Comparison of ENCODE assay signal across 17 cellular contexts in the genomic region with DNA sequence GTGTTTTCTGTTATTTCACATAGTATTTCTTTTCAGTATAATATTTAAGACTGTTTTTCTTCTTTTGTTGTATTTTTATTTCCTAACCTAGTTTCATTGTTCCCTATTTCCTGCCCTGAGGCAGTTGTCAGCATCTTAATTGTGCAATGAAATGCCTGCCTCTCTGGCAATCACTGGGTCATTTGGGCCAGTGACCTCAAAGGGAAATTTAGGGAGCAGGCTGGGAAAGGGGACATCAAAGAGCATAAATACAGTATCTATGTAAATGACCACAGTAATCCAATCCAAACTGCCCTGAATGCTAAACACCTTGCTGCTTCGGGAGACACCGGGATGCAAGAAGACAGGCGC.
DNase-seq lines count a peak whose midpoint lies in the region; ATAC-seq, FAIRE-seq and TF ChIP-seq lines count a peak whose summit lies in the region.
"Had no signal": no experiment of that assay in that cellular context is flagged by ENCODE, and none has a peak within 500 bp of the region (broad histone marks: within the 10 kb centered on the region; RNA-seq: fewer than 3 reads in every experiment).

No MANE protein-coding gene starts in this region.

- no peaks in the 10 kb centered on the region for H3K9me1 ChIP-seq in keratinocyte (ENCODE audit: control insufficient read depth, extremely low read depth, insufficient read depth, low read length)

- peak overlapping the region; percentile 66 for H3K4me2 ChIP-seq in keratinocyte (ENCODE audit: control insufficient read depth, extremely low read depth, insufficient read depth, low read depth, low read length)

- ATAC-seq in Right ventricle myocardium inferior (no peak), GM21423 (IDR thresholded peaks at IDR 0.05; ENCODE audit: unreplicated experiment) (no peak)
- ATAC-seq: K562; left colon; stimulated activated effector memory CD8-positive, alpha-beta T cell treated with anti-CD3 and anti-CD28 coated beads, Interleukin-12 subunit alpha, Interleukin-12 subunit beta, amount 100 ng/mL, for 72 hours; T-helper 17 cell had no signal

- dilution Hi-C loops in keratinocyte (cut with MboI; ENCODE audit: extremely low pct_ligation_motif_present, low sequenced_read_pairs): no loop called here

- H3K4me1 ChIP-seq in left ventricle myocardium inferior (peaks cover 37% of the 10 kb centered on the region), keratinocyte (ENCODE audit: control insufficient read depth, extremely low read depth, insufficient read depth, low read length) (peaks cover 22% of the 10 kb centered on the region), vagina (peaks cover 10% of the 10 kb centered on the region)
- H3K4me1 ChIP-seq: uterus had no signal

- H3K9ac ChIP-seq in keratinocyte (ENCODE audit: control insufficient read depth, extremely low read depth, insufficient read depth, low read length): no peak overlapping the region

- no peaks in the 10 kb centered on the region for H3K79me2 ChIP-seq in keratinocyte (ENCODE audit: control insufficient read depth, insufficient read depth, low read length)

- no peak for DNase-seq in left ventricle myocardium inferior
- DNase-seq in Right ventricle myocardium inferior (ENCODE audit: missing footprints): no peak
- peak; percentile 46 for DNase-seq in SW480 (ENCODE audit: low spot score)
- DNase-seq in keratinocyte (ENCODE audit: low read depth, low spot score): no peak
- no peak for DNase-seq in vagina (ENCODE audit: extremely low spot score in 2 of 2)
- no peak for DNase-seq in medulla oblongata (ENCODE audit: extremely low spot score)
- DNase-seq in activated CD4-positive, alpha-beta T cell treated with anti-CD3 and anti-CD28 coated beads for 1 hour: no peak
- DNase-seq: activated CD8-positive, alpha-beta memory T cell treated with anti-CD3 and anti-CD28 coated beads, Interleukin-2, amount 50 U/mL, for 48 hours; activated naive CD4-positive, alpha-beta T cell treated with anti-CD3 and anti-CD28 coated beads, Interleukin-2, amount 50 U/mL, for 16 hours; central memory CD4-positive, alpha-beta T cell; left colon; NCI-H446; T-helper 17 cell; uterus had no signal

- no peak overlapping the region for H2AFZ ChIP-seq in keratinocyte (ENCODE audit: control insufficient read depth, low read length)

- no peaks in the 10 kb centered on the region for H4K20me1 ChIP-seq in keratinocyte (ENCODE audit: control insufficient read depth, extremely low read depth, insufficient read depth, low read length)

- intact Hi-C loops in left ventricle myocardium inferior (cut with micrococcal nuclease): no loop called here
- intact Hi-C loops in Right ventricle myocardium inferior (cut with DNase I): no loop called here
- intact Hi-C loops in vagina (cut with DNase I): no loop called here

- H3K27ac ChIP-seq in left ventricle myocardium inferior (replicated peaks) (peak overlapping the region; percentile 64), keratinocyte (ENCODE audit: control insufficient read depth, insufficient read depth, low read length) (peak overlapping the region; percentile 6), vagina (peak overlapping the region; percentile 40)

- H3K4me3 ChIP-seq in left ventricle myocardium inferior: no peak overlapping the region
- H3K4me3 ChIP-seq in keratinocyte (ENCODE audit: control insufficient read depth in 2 of 3, extremely low read depth in 1 of 3, insufficient read depth in 2 of 3, low read depth in 1 of 3, low read length in 3 of 3): no peak overlapping the region
- H3K4me3 ChIP-seq in vagina: no peak overlapping the region
- H3K4me3 ChIP-seq: K562, uterus had no signal

- FAIRE-seq in keratinocyte (lab: Jason Lieb, UNC): no peak
- FAIRE-seq: K562 had no signal

- TF ChIP-seq CTCF in left ventricle myocardium inferior (IDR thresholded peaks at IDR 0.05; ENCODE audit: borderline replicate concordance): no peak
- no peak for TF ChIP-seq CTCF in keratinocyte (optimal IDR thresholded peaks at IDR 0.05 in 1 of 3, IDR thresholded peaks at IDR 0.05 in 1 of 3, conservative IDR thresholded peaks at IDR 0.05 in 1 of 3; ENCODE audit: extremely low read depth in 1 of 3, insufficient read depth in 2 of 3, low read length in 3 of 3)
- no peak for TF ChIP-seq CTCF in vagina (IDR thresholded peaks at IDR 0.05)

- no peaks in the 10 kb centered on the region for H3K9me3 ChIP-seq in left ventricle myocardium inferior (replicated peaks)
- no peaks in the 10 kb centered on the region for H3K9me3 ChIP-seq in keratinocyte (ENCODE audit: control insufficient read depth, low read depth, low read length)
- H3K9me3 ChIP-seq in vagina: no peaks in the 10 kb centered on the region
- H3K9me3 ChIP-seq: uterus had no signal

- H3K27me3 ChIP-seq in left ventricle myocardium inferior (ENCODE audit: low read depth) (no peaks in the 10 kb centered on the region), keratinocyte (ENCODE audit: control insufficient read depth, extremely low read depth, insufficient read depth, low read length) (no peaks in the 10 kb centered on the region), vagina (no peaks in the 10 kb centered on the region)
- H3K27me3 ChIP-seq: uterus had no signal

- no peak for TF ChIP-seq POLR2A in vagina (IDR thresholded peaks at IDR 0.05)

- H3K36me3 ChIP-seq in left ventricle myocardium inferior (peaks cover 35% of the 10 kb centered on the region), keratinocyte (ENCODE audit: control insufficient read depth in 2 of 2, extremely low read depth in 1 of 2, insufficient read depth in 2 of 2, low read length in 2 of 2) (no peaks in the 10 kb centered on the region), vagina (peaks cover 0 to 6% of the 10 kb centered on the region in 2 donors)
- H3K36me3 ChIP-seq: uterus had no signal

Comparison
In these comparisons a context has a peak if more than half of its experiments do, and no peak if none do; other contexts are left out.
1. H3K27ac ChIP-seq: peak in every context shown above with its lines; median percentile 64 in left ventricle myocardium inferior; 40 in vagina; 6 in keratinocyte.